ENCODE assay signal across 28 cellular contexts in the genomic region with DNA sequence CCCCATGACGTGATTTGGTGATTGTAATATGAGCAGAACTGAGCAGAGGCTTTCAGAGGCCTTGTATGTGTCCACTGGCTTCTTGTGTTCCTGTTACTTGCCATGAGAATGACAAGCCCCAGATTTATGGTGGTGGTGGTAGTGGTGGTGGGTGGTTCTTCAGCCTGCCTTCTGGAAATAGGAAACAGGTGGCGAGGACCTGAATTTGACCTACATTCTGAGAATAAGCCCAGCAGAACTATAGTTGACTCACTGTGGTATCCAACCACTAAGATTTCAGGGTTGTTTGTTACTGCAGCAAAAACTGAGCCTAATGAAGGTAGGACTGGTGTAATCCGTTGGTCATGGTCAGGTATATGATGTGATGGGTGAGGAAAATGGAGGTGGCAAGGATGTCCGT.
"Had no signal": no experiment of that assay in that cellular context is flagged by ENCODE, and none has a peak within 500 bp of the region (broad histone marks: within the 10 kb centered on the region; RNA-seq: fewer than 3 reads in every experiment).

No MANE protein-coding gene starts in this region.

- H3K4me2 ChIP-seq: neural progenitor cell had no signal

- ATAC-seq: natural killer cell; psoas muscle; right cardiac atrium; sciatic nerve; stimulated activated effector memory CD8-positive, alpha-beta T cell treated with anti-CD3 and anti-CD28 coated beads, Interleukin-12 subunit alpha, Interleukin-12 subunit beta, amount 100 ng/mL, for 72 hours; stimulated activated naive B cell treated with anti-CD40 and anti-IgM and Interleukin-4, amounts not matched to agents 10 μg/mL and 1 μg/mL and 100 μg/mL, for 72 hours had no signal

- H3K4me1 Mint-ChIP-seq: natural killer cell; nephron; neural progenitor cell; stimulated activated effector memory CD8-positive, alpha-beta T cell treated with anti-CD3 and anti-CD28 coated beads, Interleukin-12 subunit alpha, Interleukin-12 subunit beta, amount 100 ng/mL, for 72 hours; stimulated activated naive B cell treated with anti-CD40 and anti-IgM and Interleukin-4, amounts not matched to agents 10 μg/mL and 1 μg/mL and 100 μg/mL, for 72 hours had no signal

- H3K36me3 ChIP-seq: neural progenitor cell, ovary, stomach, thoracic aorta, thyroid gland, tibial nerve, upper lobe of left lung, vagina had no signal

- H3K9me3 Mint-ChIP-seq: nephron; stimulated activated naive B cell treated with anti-CD40 and anti-IgM and Interleukin-4, amounts not matched to agents 10 μg/mL and 1 μg/mL and 100 μg/mL, for 72 hours had no signal

- H3K36me3 Mint-ChIP-seq: natural killer cell; stimulated activated effector memory CD8-positive, alpha-beta T cell treated with anti-CD3 and anti-CD28 coated beads, Interleukin-12 subunit alpha, Interleukin-12 subunit beta, amount 100 ng/mL, for 72 hours; stimulated activated naive B cell treated with anti-CD40 and anti-IgM and Interleukin-4, amounts not matched to agents 10 μg/mL and 1 μg/mL and 100 μg/mL, for 72 hours had no signal

- H3K27ac Mint-ChIP-seq: natural killer cell; nephron; neural progenitor cell; progenitor cell of endocrine pancreas; stimulated activated effector memory CD8-positive, alpha-beta T cell treated with anti-CD3 and anti-CD28 coated beads, Interleukin-12 subunit alpha, Interleukin-12 subunit beta, amount 100 ng/mL, for 72 hours; stimulated activated naive B cell treated with anti-CD40 and anti-IgM and Interleukin-4, amounts not matched to agents 10 μg/mL and 1 μg/mL and 100 μg/mL, for 72 hours; stimulated activated naive CD8-positive, alpha-beta T cell treated with anti-CD3 and anti-CD28 coated beads, Interleukin-15, Interleukin-2, amounts not matched to agents 100 ng/mL and 50 ng/mL, for 24 hours had no signal

- H3K27ac ChIP-seq: neural progenitor cell, ovary, parathyroid adenoma, psoas muscle, stomach, thoracic aorta, thyroid gland, tibial nerve, upper lobe of left lung, vagina had no signal

- H3K79me2 ChIP-seq: parathyroid adenoma had no signal

- H3K4me1 ChIP-seq: parathyroid adenoma, psoas muscle, stomach, thyroid gland, tibial nerve, upper lobe of left lung, vagina had no signal

- H3K9ac ChIP-seq: neural progenitor cell, parathyroid adenoma had no signal

- H3K27me3 Mint-ChIP-seq: progenitor cell of endocrine pancreas; stimulated activated naive B cell treated with anti-CD40 and anti-IgM and Interleukin-4, amounts not matched to agents 10 μg/mL and 1 μg/mL and 100 μg/mL, for 72 hours had no signal

- H3K9me3 ChIP-seq: ovary, stomach, thoracic aorta, thyroid gland, upper lobe of left lung, vagina had no signal

- FAIRE-seq: small intestine, urothelium cell line had no signal

- H3K27me3 ChIP-seq: neural progenitor cell, ovary, stomach, thyroid gland, tibial nerve, upper lobe of left lung, vagina had no signal

- H2AFZ ChIP-seq: neural progenitor cell, parathyroid adenoma had no signal

- H3K4me3 Mint-ChIP-seq: natural killer cell; nephron; neural progenitor cell; stimulated activated effector memory CD8-positive, alpha-beta T cell treated with anti-CD3 and anti-CD28 coated beads, Interleukin-12 subunit alpha, Interleukin-12 subunit beta, amount 100 ng/mL, for 72 hours; stimulated activated naive B cell treated with anti-CD40 and anti-IgM and Interleukin-4, amounts not matched to agents 10 μg/mL and 1 μg/mL and 100 μg/mL, for 72 hours; stimulated activated naive CD8-positive, alpha-beta T cell treated with anti-CD3 and anti-CD28 coated beads, Interleukin-15, Interleukin-2, amounts not matched to agents 100 ng/mL and 50 ng/mL, for 24 hours had no signal

- H3K4me3 ChIP-seq: neural progenitor cell, ovary, psoas muscle, stomach, thoracic aorta, thyroid gland, tibial nerve, upper lobe of left lung, vagina had no signal

- DNase-seq: natural killer cell; occipital lobe; ovary; posterior cingulate gyrus; psoas muscle; right cardiac atrium; small intestine; stimulated activated CD4-positive, alpha-beta T cell treated with anti-CD3 and anti-CD28 coated beads, Interleukin-15, amount 100 ng/mL, for 24 hours; stimulated activated CD4-positive, alpha-beta T cell treated with anti-CD3 and anti-CD28 coated beads, Interleukin-2, amount 100 ng/mL, for 24 hours; stimulated activated CD4-positive, alpha-beta T cell treated with anti-CD3 and anti-CD28 coated beads, Interleukin-2, amount 100 ng/mL, for 48 hours; stimulated activated CD4-positive, alpha-beta T cell treated with anti-CD3 and anti-CD28 coated beads, Interleukin-4, amount 100 ng/mL, for 24 hours; stimulated activated naive B cell treated with anti-CD40 and anti-IgM and Interleukin-4, amounts not matched to agents 10 μg/mL and 1 μg/mL and 100 μg/mL, for 72 hours; stimulated activated naive CD4-positive, alpha-beta T cell treated with Interleukin-2 at 50 U/mL for 16 hours; stomach; thyroid gland; trophoblast cell; upper lobe of left lung had no signal
